Comparison of ENCODE assay signal across 20 cellular contexts in genomic region chr2:18441583-18441982, GRCh38.
DNase-seq lines count a peak whose midpoint lies in the region; ATAC-seq and TF ChIP-seq lines count a peak whose summit lies in the region.
"Had no signal": no experiment of that assay in that cellular context is flagged by ENCODE, and none has a peak within 500 bp of the region (broad histone marks: within the 10 kb centered on the region; RNA-seq: fewer than 3 reads in every experiment).

No MANE protein-coding gene starts in this region.

- no peak overlapping the region for H3K27ac ChIP-seq in mammary epithelial cell (ENCODE audit: insufficient read depth, low read depth, low read length)
- H3K27ac ChIP-seq: BLaER1 treated with 17β-estradiol and CSF1 and Interleukin-3, amounts not matched to agents 10 nM and 100 nM; HL-60 had no signal

- in situ Hi-C loops in mammary epithelial cell (cut with MboI; ENCODE audit: low sequenced_read_pairs in 2 of 2) = loop anchor here (25.0 kb wide), 2 partner anchors 921 to 1421 kb away; partner anchors contain the start of gene OSR1 (in 1 of the 2)

- H3K79me2 ChIP-seq in mammary epithelial cell (ENCODE audit: insufficient read depth, low read length) = no peaks in the 10 kb centered on the region

- no peaks in the 10 kb centered on the region for H3K4me1 ChIP-seq in mammary epithelial cell (ENCODE audit: insufficient read depth, low read length)
- H3K4me1 ChIP-seq: HAP-1 had no signal

- dilution Hi-C loops in mammary epithelial cell (cut with HindIII; ENCODE audit: low sequenced_read_pairs) = no loop called here

- H3K36me3 Mint-ChIP-seq in mesothelial cell of epicardium = no peaks in the 10 kb centered on the region
- H3K36me3 Mint-ChIP-seq: CD8-positive, alpha-beta T cell; IgD-negative memory B cell had no signal

- CTCF ChIA-PET in mammary epithelial cell (lab: Charles Lee; ENCODE audit: low non-redundant PET) = no interaction called here

- H3K27me3 ChIP-seq in mammary epithelial cell (ENCODE audit: insufficient read depth, low read length) = peaks cover 7% of the 10 kb centered on the region
- H3K27me3 ChIP-seq: BLaER1 treated with 17β-estradiol and CSF1 and Interleukin-3, amounts not matched to agents 10 nM and 100 nM had no signal

- no peak overlapping the region for H3K4me3 Mint-ChIP-seq in mesothelial cell of epicardium
- H3K4me3 Mint-ChIP-seq: B cell; CD8-positive, alpha-beta T cell; IgD-negative memory B cell had no signal

- no peak overlapping the region for H3K9ac ChIP-seq in mammary epithelial cell (ENCODE audit: insufficient read depth, low read length)
- H3K9ac ChIP-seq: BLaER1 treated with 17β-estradiol and CSF1 and Interleukin-3, amounts not matched to agents 10 nM and 100 nM had no signal

- H3K9me3 ChIP-seq in mammary epithelial cell (replicated peaks; ENCODE audit: insufficient read depth, low read length) = no peaks in the 10 kb centered on the region
- H3K9me3 ChIP-seq: HAP-1 had no signal

- DNase-seq in NCI-H226 = peak; percentile 78
- peak; percentile 64 for DNase-seq in amniotic epithelial cell (ENCODE audit: low read depth)
- no peak for DNase-seq in mesothelial cell of epicardium (ENCODE audit: low spot score in 2 of 2, unreplicated experiment in 2 of 2)
- no peak for DNase-seq in NCI-H510A treated with DMSO at 0.1 percent for 48 hours (lab: John Stamatoyannopoulos, UW)
- no peak for DNase-seq in mammary epithelial cell
- DNase-seq: Calu3; CD8-positive, alpha-beta T cell; DMS 273 treated with DMSO at 0.1 percent for 48 hours; DMS53; DND-41; EL; KBM-7 had no signal

- no peaks in the 10 kb centered on the region for H3K36me3 ChIP-seq in mammary epithelial cell (ENCODE audit: insufficient read depth, low read length)
- H3K36me3 ChIP-seq: BLaER1 treated with 17β-estradiol and CSF1 and Interleukin-3, amounts not matched to agents 10 nM and 100 nM; HAP-1 had no signal

- no peaks in the 10 kb centered on the region for H4K20me1 ChIP-seq in mammary epithelial cell (ENCODE audit: insufficient read depth, low read length)
- H4K20me1 ChIP-seq: BLaER1 treated with 17β-estradiol and CSF1 and Interleukin-3, amounts not matched to agents 10 nM and 100 nM had no signal

- peaks cover 18% of the 10 kb centered on the region for H3K4me1 Mint-ChIP-seq in mesothelial cell of epicardium
- H3K4me1 Mint-ChIP-seq: B cell, IgD-negative memory B cell had no signal

- peaks cover 4% of the 10 kb centered on the region for H3K27me3 Mint-ChIP-seq in mesothelial cell of epicardium (ENCODE audit: low read depth)

- no peak overlapping the region for H3K4me3 ChIP-seq in mammary epithelial cell (replicated peaks in 1 of 3; ENCODE audit: insufficient read depth in 1 of 3, low read depth in 2 of 3, low read length in 3 of 3)
- H3K4me3 ChIP-seq: BLaER1 treated with 17β-estradiol and CSF1 and Interleukin-3, amounts not matched to agents 10 nM and 100 nM; GM12878; HAP-1 had no signal

- WGBS in mammary epithelial cell (ENCODE audit: low coverage, missing lambda C conversion rate) = 68% methylated on average over 3 of the region's 3 CpGs

- no peak for TF ChIP-seq CTCF in mesothelial cell of epicardium (IDR thresholded peaks at IDR 0.05; ENCODE audit: unreplicated experiment)
- TF ChIP-seq CTCF in mammary epithelial cell (conservative IDR thresholded peaks at IDR 0.05 in 1 of 2, IDR thresholded peaks at IDR 0.05 in 1 of 2; ENCODE audit: extremely low read depth in 1 of 2, insufficient read depth in 1 of 2, low read depth in 1 of 2, low read length in 2 of 2) = no peak

- H2AFZ ChIP-seq in mammary epithelial cell (ENCODE audit: low read depth, low read length) = no peak overlapping the region

- peaks cover 5% of the 10 kb centered on the region for H3K9me3 Mint-ChIP-seq in mesothelial cell of epicardium
- H3K9me3 Mint-ChIP-seq: CD8-positive, alpha-beta T cell; IgD-negative memory B cell had no signal

- no peak for ATAC-seq in GM21825 (IDR thresholded peaks at IDR 0.05; ENCODE audit: unreplicated experiment)
- no peak for ATAC-seq in HG03108 (IDR thresholded peaks at IDR 0.05; ENCODE audit: unreplicated experiment)
- ATAC-seq: CD8-positive, alpha-beta T cell; GM12878 had no signal

- H3K27ac Mint-ChIP-seq in mesothelial cell of epicardium = peak overlapping the region; percentile 13
- H3K27ac Mint-ChIP-seq: B cell; CD8-positive, alpha-beta T cell; IgD-negative memory B cell had no signal

- intact Hi-C loops in mammary epithelial cell (cut with micrococcal nuclease) = no loop called here

- no peak overlapping the region for H3K4me2 ChIP-seq in mammary epithelial cell (ENCODE audit: insufficient read depth, low read depth, low read length)
- H3K4me2 ChIP-seq: BLaER1 treated with 17β-estradiol and CSF1 and Interleukin-3, amounts not matched to agents 10 nM and 100 nM had no signal

- no TSS peak for BruUV-seq in mammary epithelial cell (replicated peaks; lab: Mats Ljungman, UMichigan)

Comparison
In these comparisons a context has a peak if more than half of its experiments do, and no peak if none do; other contexts are left out.
1. DNase-seq: peak in NCI-H226 (single experiment) and amniotic epithelial cell (single experiment); none in mesothelial cell of epicardium (0 of 2), NCI-H510A treated with DMSO at 0.1 percent for 48 hours (single experiment) and mammary epithelial cell (single experiment).